In the genomic region with DNA sequence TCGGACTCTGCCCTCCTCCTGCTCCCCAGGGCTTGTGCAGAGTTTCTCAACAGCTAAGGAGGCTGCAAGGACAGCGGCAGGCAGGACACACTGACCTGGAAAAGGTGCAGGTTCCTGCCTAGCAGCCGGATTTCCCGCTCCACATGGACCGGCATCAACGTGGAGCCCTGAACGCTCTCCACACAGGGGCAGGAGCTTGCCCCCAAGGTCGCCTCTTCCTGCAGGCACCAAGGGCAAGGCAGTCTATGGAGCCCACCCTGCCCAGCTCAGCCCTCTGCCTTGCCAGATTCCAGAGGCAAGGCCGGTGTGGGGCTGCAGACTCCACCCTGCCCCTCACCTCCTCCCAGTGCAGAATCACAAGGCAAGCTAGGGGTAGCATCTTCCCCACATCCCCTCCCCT, we compare ENCODE assay signal across 1 cellular context.
TF ChIP-seq lines count a peak whose summit lies in the region.

No MANE protein-coding gene starts in this region.

TF ChIP-seq in H1, 55 proteins besides CTCF, POLR2A, EP300 and RAD21:
- no peak for TF ChIP-seq RBBP5 (IDR thresholded peaks at IDR 0.05; ENCODE audit: borderline replicate concordance, low read depth, low read length)
- no peak for TF ChIP-seq SIRT6 (IDR thresholded peaks at IDR 0.05; ENCODE audit: low read length)
- no peak for TF ChIP-seq NANOG (IDR thresholded peaks at IDR 0.05; ENCODE audit: insufficient read depth, low read depth, low read length, poor library complexity, severe bottlenecking)
- no peak for TF ChIP-seq TCF12 (IDR thresholded peaks at IDR 0.05; ENCODE audit: low read depth, low read length)
- TF ChIP-seq HDAC6 (IDR thresholded peaks at IDR 0.05; ENCODE audit: low read depth, low read length): no peak
TF ChIP-seq in H1: peak in this region for 0.
